In genomic region chr11:3200388-3201111, GRCh38 we compare ENCODE assay signal across 18 cellular contexts. TPM values are rescaled to one million over a fixed set of nuclear protein-coding genes. Genes with fewer than 3 reads are reported as not detected.
DNase-seq lines count a peak whose midpoint lies in the region; ATAC-seq and TF ChIP-seq lines count a peak whose summit lies in the region.
"Had no signal": no experiment of that assay in that cellular context is flagged by ENCODE, and none has a peak within 500 bp of the region (broad histone marks: within the 10 kb centered on the region; RNA-seq: fewer than 3 reads in every experiment).

No MANE protein-coding gene starts in this region.

- no peak overlapping the region for H3K4me3 ChIP-seq in right atrium auricular region
- H3K4me3 ChIP-seq in endodermal cell (ENCODE audit: low read length), result no peak overlapping the region
- H3K4me3 ChIP-seq in A673 (ENCODE audit: low read depth, low read length, poor library complexity, severe bottlenecking), result no peak overlapping the region
- H3K4me3 ChIP-seq: Peyer's patch, SK-N-MC had no signal

- H3K4me3 Mint-ChIP-seq in endodermal cell, result no peak overlapping the region
- no peak overlapping the region for H3K4me3 Mint-ChIP-seq in activated T-helper 2 cell treated with anti-CD3 and anti-CD28 coated beads, Interferon-gamma antibody, Interleukin-2, Interleukin-4, amounts not matched to agents 10 μg/mL and 5 μg/mL and 100 μg/mL, durations not matched to agents 14 hours and 24 hours and 36 hours (ENCODE audit: low read depth)

- peak; percentile 18 for DNase-seq in left ventricle myocardium superior
- DNase-seq in right atrium auricular region (ENCODE audit: low spot score), result no peak
- DNase-seq in endodermal cell, result peak; percentile 36
- DNase-seq in posterior vena cava (ENCODE audit: low spot score), result peak; percentile 70
- no peak for DNase-seq in activated T-helper 2 cell treated with anti-CD3 and anti-CD28 coated beads, Interferon-gamma antibody, Interleukin-2, Interleukin-4, amounts not matched to agents 10 μg/mL and 5 μg/mL and 100 μg/mL, durations not matched to agents 14 hours and 24 hours and 36 hours (ENCODE audit: low spot score)
- no peak for DNase-seq in A673 (ENCODE audit: low spot score)
- no peak for DNase-seq in G401 (ENCODE audit: low spot score)
- DNase-seq: AML-193; GDM1; GOT3; MV-4-11; NCI-H1694 treated with DMSO at 0.1 percent for 48 hours; NK-92 treated with Interleukin-12 subunit alpha and Interleukin-12 subunit beta, amount 100 ng/mL, for 24 hours; SHP77 had no signal

- H3K9me3 ChIP-seq in right atrium auricular region, result no peaks in the 10 kb centered on the region
- no peaks in the 10 kb centered on the region for H3K9me3 ChIP-seq in endodermal cell (ENCODE audit: control insufficient read depth, low read length)
- no peaks in the 10 kb centered on the region for H3K9me3 ChIP-seq in A673 (ENCODE audit: low read depth, low read length, poor library complexity, severe bottlenecking)
- H3K9me3 ChIP-seq: Peyer's patch had no signal

- no peaks in the 10 kb centered on the region for H3K36me3 Mint-ChIP-seq in endodermal cell (ENCODE audit: low read depth)
- no peaks in the 10 kb centered on the region for H3K36me3 Mint-ChIP-seq in activated T-helper 2 cell treated with anti-CD3 and anti-CD28 coated beads, Interferon-gamma antibody, Interleukin-2, Interleukin-4, amounts not matched to agents 10 μg/mL and 5 μg/mL and 100 μg/mL, durations not matched to agents 14 hours and 24 hours and 36 hours (ENCODE audit: low read depth)
- H3K36me3 Mint-ChIP-seq: CD14-positive monocyte had no signal

- H3K27me3 ChIP-seq in right atrium auricular region, result peaks cover 0 to 24% of the 10 kb centered on the region in 2 donors
- peaks cover 65% of the 10 kb centered on the region for H3K27me3 ChIP-seq in endodermal cell (ENCODE audit: control insufficient read depth, insufficient read depth, low read length, poor library complexity, severe bottlenecking)
- H3K27me3 ChIP-seq in A673 (replicated peaks; ENCODE audit: insufficient read depth, low read depth, low read length, poor library complexity), result peaks cover 19% of the 10 kb centered on the region

- intact Hi-C loops in left ventricle myocardium superior (cut with micrococcal nuclease) (no loop called here), posterior vena cava (cut with DNase I) (loop anchor here in 1 of 2 donors (10.0 kb wide), 1 partner anchor 176 kb away; no protein-coding TSS in a partner anchor), A673 (cut with micrococcal nuclease; ENCODE audit: unreplicated experiment) (no loop called here)
- intact Hi-C loops in activated T-helper 2 cell treated with anti-CD3 and anti-CD28 coated beads, Interferon-gamma antibody, Interleukin-2, Interleukin-4, amounts not matched to agents 10 μg/mL and 5 μg/mL and 100 μg/mL, durations not matched to agents 14 hours and 24 hours and 36 hours (cut with micrococcal nuclease), result no loop called here

- WGBS in endodermal cell (ENCODE audit: insufficient coverage in 1 of 2, insufficient read length in 1 of 2), 2 experiments, result 90 to 96% methylated on average over 5 to 10 of the region's 12 CpGs

- POLR2A ChIA-PET in A673 (lab: Charles Lee; ENCODE audit: low non-redundant PET), result no interaction called here

- TF ChIP-seq CTCF in right atrium auricular region (IDR thresholded peaks at IDR 0.05), result no peak
- no peak for TF ChIP-seq CTCF in endodermal cell (conservative IDR thresholded peaks at IDR 0.05)
- no peak for TF ChIP-seq CTCF in A673 (conservative IDR thresholded peaks at IDR 0.05; ENCODE audit: low read depth, low read length)

- CTCF ChIA-PET in A673 (lab: Charles Lee), result no interaction called here

- no peak overlapping the region for H3K9ac ChIP-seq in endodermal cell (ENCODE audit: extremely low read depth, low read length, poor library complexity, severe bottlenecking)

- BruUV-seq in A673 (replicated peaks; lab: Mats Ljungman, UMichigan), result no TSS peak

- H3K27ac Mint-ChIP-seq in endodermal cell, result no peak overlapping the region
- no peak overlapping the region for H3K27ac Mint-ChIP-seq in activated T-helper 2 cell treated with anti-CD3 and anti-CD28 coated beads, Interferon-gamma antibody, Interleukin-2, Interleukin-4, amounts not matched to agents 10 μg/mL and 5 μg/mL and 100 μg/mL, durations not matched to agents 14 hours and 24 hours and 36 hours
- H3K27ac Mint-ChIP-seq: CD14-positive monocyte had no signal

- in situ Hi-C loops in G401 (cut with HindIII; ENCODE audit: low sequenced_read_pairs), result no loop called here

- H3K4me1 ChIP-seq in right atrium auricular region (peaks cover 0 to 6% of the 10 kb centered on the region in 2 donors), endodermal cell (ENCODE audit: control insufficient read depth, insufficient read depth, low read length) (peaks cover 3% of the 10 kb centered on the region), A673 (ENCODE audit: insufficient read depth, low read length, poor library complexity, severe bottlenecking) (no peaks in the 10 kb centered on the region)

- H3K9me3 Mint-ChIP-seq in endodermal cell, result no peaks in the 10 kb centered on the region
- H3K9me3 Mint-ChIP-seq in activated T-helper 2 cell treated with anti-CD3 and anti-CD28 coated beads, Interferon-gamma antibody, Interleukin-2, Interleukin-4, amounts not matched to agents 10 μg/mL and 5 μg/mL and 100 μg/mL, durations not matched to agents 14 hours and 24 hours and 36 hours, result no peaks in the 10 kb centered on the region

- ATAC-seq in left ventricle myocardium superior, result no peak

- no peak overlapping the region for H3K27ac ChIP-seq in right atrium auricular region
- H3K27ac ChIP-seq in endodermal cell (ENCODE audit: low read depth, low read length), result no peak overlapping the region
- H3K27ac ChIP-seq in A673 (ENCODE audit: low read depth, low read length, poor library complexity, severe bottlenecking), result no peak overlapping the region
- H3K27ac ChIP-seq: Peyer's patch, SK-N-MC had no signal

- H3K36me3 ChIP-seq in right atrium auricular region (no peaks in the 10 kb centered on the region), endodermal cell (ENCODE audit: control insufficient read depth, insufficient read depth, low read length) (no peaks in the 10 kb centered on the region), A673 (ENCODE audit: insufficient read depth, low read length, poor library complexity, severe bottlenecking) (no peaks in the 10 kb centered on the region)
- H3K36me3 ChIP-seq: Peyer's patch had no signal

- H3K4me1 Mint-ChIP-seq in endodermal cell, result no peaks in the 10 kb centered on the region
- H3K4me1 Mint-ChIP-seq in activated T-helper 2 cell treated with anti-CD3 and anti-CD28 coated beads, Interferon-gamma antibody, Interleukin-2, Interleukin-4, amounts not matched to agents 10 μg/mL and 5 μg/mL and 100 μg/mL, durations not matched to agents 14 hours and 24 hours and 36 hours (ENCODE audit: low read depth), result no peaks in the 10 kb centered on the region

- peaks cover 54% of the 10 kb centered on the region for H3K27me3 Mint-ChIP-seq in endodermal cell (ENCODE audit: insufficient read depth)
- peaks cover 7% of the 10 kb centered on the region for H3K27me3 Mint-ChIP-seq in activated T-helper 2 cell treated with anti-CD3 and anti-CD28 coated beads, Interferon-gamma antibody, Interleukin-2, Interleukin-4, amounts not matched to agents 10 μg/mL and 5 μg/mL and 100 μg/mL, durations not matched to agents 14 hours and 24 hours and 36 hours (ENCODE audit: low read depth)

RNA-seq across cellular contexts. Expression of gene MRGPRG, which starts 18.1 kb away (rescaled TPM):
- not detected for total RNA-seq in left ventricle myocardium superior
- total RNA-seq in right atrium auricular region, result not detected
- not detected for total RNA-seq in endodermal cell
- polyA plus RNA-seq in endodermal cell (2013, experiment 1 of 2), result not detected
- polyA plus RNA-seq in endodermal cell (2013, experiment 2 of 2), result not detected
- total RNA-seq in posterior vena cava, result not detected
- total RNA-seq in activated T-helper 2 cell treated with anti-CD3 and anti-CD28 coated beads, Interferon-gamma antibody, Interleukin-2, Interleukin-4, amounts not matched to agents 10 μg/mL and 5 μg/mL and 100 μg/mL, durations not matched to agents 14 hours and 24 hours and 36 hours, result not detected in 2 replicates
- total RNA-seq in A673 (2021), result not detected in 2 replicates
- total RNA-seq in G401 (2014; rRNA removed; shearing (Covaris generic)), result not detected in 2 replicates
- total RNA-seq: NCI-H460, Peyer's patch had no signal
- polyA plus RNA-seq: CD14-positive monocyte had no signal

RNA-seq across cellular contexts. Expression of gene MRGPRE, which starts 31.7 kb away (rescaled TPM):
- 0.42 TPM for total RNA-seq in left ventricle myocardium superior
- total RNA-seq in right atrium auricular region, result not detected
- total RNA-seq in endodermal cell, result not detected
- not detected for polyA plus RNA-seq in endodermal cell (2013, experiment 1 of 2)
- polyA plus RNA-seq in endodermal cell (2013, experiment 2 of 2), result not detected
- total RNA-seq in posterior vena cava, result under 1 TPM in 1 of 2 donors, not detected in 1; 0.62 TPM
- total RNA-seq in activated T-helper 2 cell treated with anti-CD3 and anti-CD28 coated beads, Interferon-gamma antibody, Interleukin-2, Interleukin-4, amounts not matched to agents 10 μg/mL and 5 μg/mL and 100 μg/mL, durations not matched to agents 14 hours and 24 hours and 36 hours, result not detected in 2 replicates
- not detected in 2 replicates for total RNA-seq in A673 (2021)
- total RNA-seq in G401 (2014; rRNA removed; shearing (Covaris generic)), result not detected in 2 replicates
- total RNA-seq: NCI-H460 had no signal
- polyA plus RNA-seq: CD14-positive monocyte had no signal

RNA-seq across cellular contexts. Expression of gene OSBPL5, which starts 35.4 kb away (rescaled TPM):
- 15.9 TPM for total RNA-seq in left ventricle myocardium superior
- 10 to 100 TPM; 11.1 to 17.8 TPM for total RNA-seq in right atrium auricular region
- 1 to 10 TPM; 1.2 to 4.8 TPM for total RNA-seq in endodermal cell
- 15.4 TPM for polyA plus RNA-seq in endodermal cell (2013, experiment 1 of 2)
- polyA plus RNA-seq in endodermal cell (2013, experiment 2 of 2), result 16.4 TPM
- 10 to 100 TPM; 61.2 to 84.0 TPM for total RNA-seq in posterior vena cava
- 2.3 and 2.4 TPM in 2 replicates for total RNA-seq in activated T-helper 2 cell treated with anti-CD3 and anti-CD28 coated beads, Interferon-gamma antibody, Interleukin-2, Interleukin-4, amounts not matched to agents 10 μg/mL and 5 μg/mL and 100 μg/mL, durations not matched to agents 14 hours and 24 hours and 36 hours
- total RNA-seq in A673 (2021), result 28.4 and 30.1 TPM in 2 replicates
- total RNA-seq in G401 (2014; rRNA removed; shearing (Covaris generic)), result 13.2 and 16.2 TPM in 2 replicates

Comparison
In these comparisons a context has a peak if more than half of its experiments do, and no peak if none do; other contexts are left out.
1. DNase-seq: peak in left ventricle myocardium superior (single experiment), endodermal cell (single experiment) and posterior vena cava (single experiment); none in right atrium auricular region (single experiment), activated T-helper 2 cell treated with anti-CD3 and anti-CD28 coated beads, Interferon-gamma antibody, Interleukin-2, Interleukin-4, amounts not matched to agents 10 μg/mL and 5 μg/mL and 100 μg/mL, durations not matched to agents 14 hours and 24 hours and 36 hours (single experiment), A673 (single experiment) and G401 (single experiment).